ENCODE assay signal across 1 cellular context in genomic region chr10:101560293-101561067, GRCh38.
TF ChIP-seq lines count a peak whose summit lies in the region.

No MANE protein-coding gene starts in this region.

TF ChIP-seq in HEK293, 187 proteins besides CTCF, POLR2A, EP300 and RAD21 (continued from another document):
- no peak for TF ChIP-seq ZBTB10 (tag by site-specific recombination; IDR thresholded peaks at IDR 0.05)
- TF ChIP-seq GLIS1 (tag by site-specific recombination; IDR thresholded peaks at IDR 0.05), result 0 out of 2 replicates have a peak, but pooled peaks have one; percentile 5
- TF ChIP-seq ZNF701 (tag by site-specific recombination; IDR thresholded peaks at IDR 0.05), result no peak
- peak; percentile 52 for TF ChIP-seq ZIC2 (tag by site-specific recombination; IDR thresholded peaks at IDR 0.05)
- no peak for TF ChIP-seq ZNF184 (tag by site-specific recombination; IDR thresholded peaks at IDR 0.05)
- no peak for TF ChIP-seq ZBTB26 (tag by site-specific recombination; optimal IDR thresholded peaks at IDR 0.05)
- no peak for TF ChIP-seq ZNF202 (tag by site-specific recombination; IDR thresholded peaks at IDR 0.05; ENCODE audit: borderline replicate concordance)
- TF ChIP-seq ZNF837 (tag by site-specific recombination; IDR thresholded peaks at IDR 0.05), result no peak
- TF ChIP-seq SP3 (tag by site-specific recombination; IDR thresholded peaks at IDR 0.05), result no peak
- TF ChIP-seq ZNF776 (tag by site-specific recombination; IDR thresholded peaks at IDR 0.05; ENCODE audit: borderline replicate concordance), result no peak
- TF ChIP-seq ZNF623 (tag by site-specific recombination; IDR thresholded peaks at IDR 0.05), result no peak
- no peak for TF ChIP-seq IKZF3 (tag by site-specific recombination; IDR thresholded peaks at IDR 0.05)
- TF ChIP-seq ZNF302 (tag by site-specific recombination; IDR thresholded peaks at IDR 0.05; ENCODE audit: low read depth), result no peak
- TF ChIP-seq ZNF449 (tag by site-specific recombination; IDR thresholded peaks at IDR 0.05), result no peak
- no peak for TF ChIP-seq ZNF280C (tag by site-specific recombination; IDR thresholded peaks at IDR 0.05)
- TF ChIP-seq ZNF501 (tag by site-specific recombination; IDR thresholded peaks at IDR 0.05), result no peak
- TF ChIP-seq ZNF138 (tag by site-specific recombination; IDR thresholded peaks at IDR 0.05; ENCODE audit: borderline replicate concordance), result no peak
- peak; percentile 98 for TF ChIP-seq ZFHX2 (tag by site-specific recombination; conservative IDR thresholded peaks at IDR 0.05)
- no peak for TF ChIP-seq ZNF324 (tag by site-specific recombination; IDR thresholded peaks at IDR 0.05)
- no peak for TF ChIP-seq ZNF280D (tag by site-specific recombination; IDR thresholded peaks at IDR 0.05)
- TF ChIP-seq YY1 (tag by site-specific recombination; IDR thresholded peaks at IDR 0.05), result no peak
- TF ChIP-seq YY2 (tag by site-specific recombination; IDR thresholded peaks at IDR 0.05), result no peak
- no peak for TF ChIP-seq ZBTB8A (tag by site-specific recombination; IDR thresholded peaks at IDR 0.05)
- TF ChIP-seq PRDM4 (tag by site-specific recombination; IDR thresholded peaks at IDR 0.05), result no peak
- TF ChIP-seq ZNF155 (tag by site-specific recombination; IDR thresholded peaks at IDR 0.05), result no peak
- TF ChIP-seq ZNF518A (tag by site-specific recombination; conservative IDR thresholded peaks at IDR 0.05; ENCODE audit: low read depth), result no peak
- no peak for TF ChIP-seq ZNF266 (tag by site-specific recombination; IDR thresholded peaks at IDR 0.05; ENCODE audit: low read depth)
- no peak for TF ChIP-seq ELK4 (IDR thresholded peaks at IDR 0.05; ENCODE audit: borderline replicate concordance, low read depth, low read length)
- TF ChIP-seq EGR2 (tag by site-specific recombination; IDR thresholded peaks at IDR 0.05; ENCODE audit: low read depth), result peak; percentile 98
- TF ChIP-seq ZNF19 (tag by site-specific recombination; IDR thresholded peaks at IDR 0.05; ENCODE audit: low read depth), result no peak
- no peak for TF ChIP-seq KLF8 (tag by site-specific recombination; IDR thresholded peaks at IDR 0.05)
- TF ChIP-seq ZNF391 (tag by site-specific recombination; IDR thresholded peaks at IDR 0.05; ENCODE audit: borderline replicate concordance, low read depth), result no peak
- no peak for TF ChIP-seq AEBP2 (tag by site-specific recombination; IDR thresholded peaks at IDR 0.05; ENCODE audit: borderline replicate concordance)
- TF ChIP-seq ZNF16 (tag by site-specific recombination; IDR thresholded peaks at IDR 0.05; ENCODE audit: low read depth), result no peak
- TF ChIP-seq ZNF221 (tag by site-specific recombination; IDR thresholded peaks at IDR 0.05; ENCODE audit: borderline replicate concordance), result no peak
- no peak for TF ChIP-seq ZNF335 (tag by site-specific recombination; conservative IDR thresholded peaks at IDR 0.05)
- TF ChIP-seq KLF10 (tag by site-specific recombination; IDR thresholded peaks at IDR 0.05), result no peak
- no peak for TF ChIP-seq HOXA7 (CRISPR knock-in tag; IDR thresholded peaks at IDR 0.05; ENCODE audit: borderline replicate concordance)
- TF ChIP-seq ZNF223 (tag by site-specific recombination; IDR thresholded peaks at IDR 0.05), result no peak
